13 cellular contexts compared by ENCODE assay signal in the genomic region with DNA sequence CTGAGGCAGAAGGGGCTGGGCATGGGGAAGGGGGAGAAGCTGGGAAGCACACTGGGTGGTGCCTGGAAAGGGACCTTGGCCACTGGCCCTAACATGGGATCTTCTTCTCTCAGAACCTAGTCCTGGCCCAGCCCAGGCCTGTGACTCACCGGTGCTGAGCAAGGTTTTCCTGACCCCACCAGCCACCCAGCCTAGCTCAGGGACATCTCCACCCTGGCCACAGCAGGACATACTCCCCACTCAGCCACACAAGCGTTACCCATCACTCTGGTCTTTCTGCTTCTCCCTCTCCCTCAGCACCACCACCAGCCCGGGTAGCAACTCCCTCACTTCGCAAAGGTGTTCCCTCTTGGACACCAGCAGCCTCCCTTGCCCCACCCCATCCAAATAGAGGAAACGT. TPM values are rescaled to one million over a fixed set of nuclear protein-coding genes. Genes with fewer than 3 reads are reported as not detected.
DNase-seq lines count a peak whose midpoint lies in the region; ATAC-seq and TF ChIP-seq lines count a peak whose summit lies in the region.
"Had no signal": no experiment of that assay in that cellular context is flagged by ENCODE, and none has a peak within 500 bp of the region (broad histone marks: within the 10 kb centered on the region; RNA-seq: fewer than 3 reads in every experiment).

No MANE protein-coding gene starts in this region.

- TF ChIP-seq CTCF in esophagus squamous epithelium (IDR thresholded peaks at IDR 0.05) (no peak), lung (IDR thresholded peaks at IDR 0.05; ENCODE audit: control extremely low read depth, extremely low read depth) (no peak)

- H3K9me3 ChIP-seq in esophagus squamous epithelium (no peaks in the 10 kb centered on the region), lung (ENCODE audit: control insufficient read depth in 2 of 2, insufficient read depth in 1 of 2, low read length in 1 of 2) (no peaks in the 10 kb centered on the region), stomach smooth muscle (ENCODE audit: control insufficient read depth in 2 of 2, low read length in 2 of 2) (no peaks in the 10 kb centered on the region)
- H3K9me3 ChIP-seq: right lobe of liver had no signal

- no peak overlapping the region for H3K4me3 Mint-ChIP-seq in stimulated activated memory B cell treated with anti-CD40 and anti-IgM and Interleukin-4, amounts not matched to agents 10 μg/mL and 1 μg/mL and 100 μg/mL, for 72 hours
- H3K4me3 Mint-ChIP-seq: activated naive CD8-positive, alpha-beta T cell had no signal

- in situ Hi-C loops in KBM-7 (cut with MboI; ENCODE audit: low pct_unique_long_range_greater_than_20kb, low sequenced_read_pairs) = no loop called here

- H3K27me3 ChIP-seq in esophagus squamous epithelium (no peaks in the 10 kb centered on the region), lung (ENCODE audit: control insufficient read depth, insufficient read depth) (no peaks in the 10 kb centered on the region), stomach smooth muscle (ENCODE audit: control insufficient read depth in 1 of 2, insufficient read depth in 2 of 2, low read length in 2 of 2) (no peaks in the 10 kb centered on the region)
- H3K27me3 ChIP-seq: right lobe of liver had no signal

- H3K4me1 Mint-ChIP-seq in stimulated activated memory B cell treated with anti-CD40 and anti-IgM and Interleukin-4, amounts not matched to agents 10 μg/mL and 1 μg/mL and 100 μg/mL, for 72 hours = no peaks in the 10 kb centered on the region
- H3K4me1 Mint-ChIP-seq: IgD-negative memory B cell had no signal

- no peaks in the 10 kb centered on the region for H3K36me3 Mint-ChIP-seq in stimulated activated memory B cell treated with anti-CD40 and anti-IgM and Interleukin-4, amounts not matched to agents 10 μg/mL and 1 μg/mL and 100 μg/mL, for 72 hours
- H3K36me3 Mint-ChIP-seq: activated naive CD8-positive, alpha-beta T cell had no signal

- H3K4me1 ChIP-seq in esophagus squamous epithelium (peaks cover 29 to 68% (median 40%) of the 10 kb centered on the region in 3 donors), lung (ENCODE audit: control insufficient read depth in 2 of 2, insufficient read depth in 2 of 2, low read length in 2 of 2) (peaks cover 21 to 32% of the 10 kb centered on the region in 2 donors), stomach smooth muscle (ENCODE audit: control insufficient read depth, insufficient read depth, low read length) (peaks cover 56% of the 10 kb centered on the region)
- H3K4me1 ChIP-seq: right lobe of liver had no signal

- intact Hi-C loops in esophagus squamous epithelium (cut with DNase I) = no loop called here

- peak overlapping the region in 1 of 4 donors; percentile 71 for H3K4me3 ChIP-seq in esophagus squamous epithelium
- no peak overlapping the region for H3K4me3 ChIP-seq in lung
- H3K4me3 ChIP-seq in stomach smooth muscle (ENCODE audit: low read length in 2 of 2) = peak overlapping the region in 1 of 2 donors; percentile 22
- H3K4me3 ChIP-seq: right lobe of liver had no signal

- ATAC-seq in lung (ENCODE audit: insufficient read depth, low FRiP score) = no peak
- ATAC-seq in stimulated activated memory B cell treated with anti-CD40 and anti-IgM and Interleukin-4, amounts not matched to agents 10 μg/mL and 1 μg/mL and 100 μg/mL, for 72 hours = no peak

- no peaks in the 10 kb centered on the region for H3K9me3 Mint-ChIP-seq in stimulated activated memory B cell treated with anti-CD40 and anti-IgM and Interleukin-4, amounts not matched to agents 10 μg/mL and 1 μg/mL and 100 μg/mL, for 72 hours

- 36 to 58% methylated on average over 2 to 4 of the region's 5 CpGs for whole genome bisulfite sequencing in esophagus squamous epithelium, 2 donors
- WGBS in lung, 2 donors = 56 to 78% methylated on average over 5 of the region's 5 CpGs

- peaks cover 8% of the 10 kb centered on the region for H3K27me3 Mint-ChIP-seq in stimulated activated memory B cell treated with anti-CD40 and anti-IgM and Interleukin-4, amounts not matched to agents 10 μg/mL and 1 μg/mL and 100 μg/mL, for 72 hours
- H3K27me3 Mint-ChIP-seq: activated naive CD8-positive, alpha-beta T cell had no signal

- no peak for TF ChIP-seq POLR2A in esophagus squamous epithelium (IDR thresholded peaks at IDR 0.05)

- DNase-seq in EL (peak; percentile 15), esophagus squamous epithelium (lab: John Stamatoyannopoulos, UW) (no peak), lung (ENCODE audit: low spot score) (no peak), AG08396 (ENCODE audit: low spot score) (no peak), KBM-7 (no peak)
- DNase-seq in activated CD8-positive, alpha-beta memory T cell treated with anti-CD3 and anti-CD28 coated beads, Interleukin-2, amount 50 U/mL, for 4 hours = no peak
- DNase-seq: NCI-H1105, right lobe of liver had no signal

- H3K36me3 ChIP-seq in esophagus squamous epithelium (no peaks in the 10 kb centered on the region), lung (ENCODE audit: control insufficient read depth in 2 of 2, insufficient read depth in 2 of 2, low read length in 2 of 2) (no peaks in the 10 kb centered on the region), stomach smooth muscle (ENCODE audit: control insufficient read depth in 2 of 2, insufficient read depth in 2 of 2, low read length in 2 of 2) (peaks cover 0 to 3% of the 10 kb centered on the region in 2 donors)
- H3K36me3 ChIP-seq: right lobe of liver had no signal

- H3K27ac Mint-ChIP-seq in stimulated activated memory B cell treated with anti-CD40 and anti-IgM and Interleukin-4, amounts not matched to agents 10 μg/mL and 1 μg/mL and 100 μg/mL, for 72 hours = no peak overlapping the region
- H3K27ac Mint-ChIP-seq: activated naive CD8-positive, alpha-beta T cell had no signal

- H3K27ac ChIP-seq in esophagus squamous epithelium (peak overlapping the region; percentile 68 to 94 (median 87)), lung (ENCODE audit: low read depth in 1 of 2, low read length in 1 of 2) (peak overlapping the region; percentile 11 to 75), stomach smooth muscle (ENCODE audit: low read length) (peak overlapping the region; percentile 84)
- H3K27ac ChIP-seq: epithelial cell of prostate, right lobe of liver had no signal

- H3K9ac ChIP-seq in stomach smooth muscle (ENCODE audit: low read length in 2 of 2) = no peak overlapping the region

RNA-seq across cellular contexts. Expression of gene TNS1, which starts 22.8 kb away (rescaled TPM):
- total RNA-seq in esophagus squamous epithelium (100 to 1,000 TPM in 1 of 4 donors, 10 to 100 TPM in 3; 34.7 to 201 (median 59.2) TPM), lung (100 to 1,000 TPM; 308 to 377 TPM)
- polyA plus RNA-seq in lung = 100 to 1,000 TPM in 1 of 2 donors, 10 to 100 TPM in 1; 67.0 to 108 TPM
- polyA plus RNA-seq: IgD-negative memory B cell had no signal
